Comparison of ENCODE assay signal across 17 cellular contexts in genomic region chr7:38524786-38525185, GRCh38.
A peak's percentile ranks its signal among the peaks of the same experiment; 100 is the strongest.
DNase-seq lines count a peak whose midpoint lies in the region; TF ChIP-seq lines count a peak whose summit lies in the region.
"Had no signal": no experiment of that assay in that cellular context is flagged by ENCODE, and none has a peak within 500 bp of the region (broad histone marks: within the 10 kb centered on the region; RNA-seq: fewer than 3 reads in every experiment).

No MANE protein-coding gene starts in this region.

- no peak for TF ChIP-seq CTCF in astrocyte of the cerebellum (IDR thresholded peaks at IDR 0.05; ENCODE audit: low read depth, low read length, missing control alignments)
- no peak for TF ChIP-seq CTCF in WERI-Rb-1 (IDR thresholded peaks at IDR 0.05; ENCODE audit: low read depth, low read length)

- DNase-seq in DMS79 (lab: John Stamatoyannopoulos, UW) (peak; percentile 2), H4 (ENCODE audit: low spot score) (peak; percentile 73), astrocyte of the cerebellum (ENCODE audit: low read depth) (peak; percentile 27), glomerular visceral epithelial cell (ENCODE audit: extremely low spot score) (peak; percentile 30), hypothalamus (lab: John Stamatoyannopoulos, UW) (no peak), WERI-Rb-1 (no peak), DMS153 treated with DMSO at 0.1 percent for 48 hours (lab: John Stamatoyannopoulos, UW; ENCODE audit: unreplicated experiment) (no peak)
- DNase-seq: ACHN; Caco-2; CD4-positive, CD25-positive, alpha-beta regulatory T cell; DND-41; GDM1; NCI-H1105; NCI-H1694; PC-3; SJCRH30 had no signal

- no peaks in the 10 kb centered on the region for H3K27me3 ChIP-seq in WERI-Rb-1 (ENCODE audit: insufficient read depth, low read depth, severe bottlenecking)
- H3K27me3 ChIP-seq: SJCRH30 had no signal

- no peak overlapping the region for H3K4me3 ChIP-seq in astrocyte of the cerebellum (ENCODE audit: low read depth, low read length)
- no peak overlapping the region for H3K4me3 ChIP-seq in WERI-Rb-1 (ENCODE audit: low read depth, low read length)
- H3K4me3 ChIP-seq: GM12878, SJCRH30 had no signal

- H3K9me3 ChIP-seq in WERI-Rb-1 (ENCODE audit: severe bottlenecking), result no peaks in the 10 kb centered on the region
- H3K9me3 ChIP-seq: Caco-2, SJCRH30 had no signal

- in situ Hi-C loops in astrocyte of the cerebellum (cut with HindIII; ENCODE audit: low sequenced_read_pairs), result no loop called here

- no peaks in the 10 kb centered on the region for H3K36me3 ChIP-seq in WERI-Rb-1
- H3K36me3 ChIP-seq: SJCRH30 had no signal

- H3K27ac ChIP-seq in WERI-Rb-1, result no peak overlapping the region
- H3K27ac ChIP-seq: SJCRH30 had no signal

Comparison
In these comparisons a context has a peak if more than half of its experiments do, and no peak if none do; other contexts are left out.
1. DNase-seq: peak in DMS79 (single experiment), H4 (single experiment), astrocyte of the cerebellum (single experiment) and glomerular visceral epithelial cell (single experiment); none in hypothalamus (0 of 51), WERI-Rb-1 (single experiment) and DMS153 treated with DMSO at 0.1 percent for 48 hours (single experiment).